ENCODE assay signal across 8 cellular contexts in the genomic region with DNA sequence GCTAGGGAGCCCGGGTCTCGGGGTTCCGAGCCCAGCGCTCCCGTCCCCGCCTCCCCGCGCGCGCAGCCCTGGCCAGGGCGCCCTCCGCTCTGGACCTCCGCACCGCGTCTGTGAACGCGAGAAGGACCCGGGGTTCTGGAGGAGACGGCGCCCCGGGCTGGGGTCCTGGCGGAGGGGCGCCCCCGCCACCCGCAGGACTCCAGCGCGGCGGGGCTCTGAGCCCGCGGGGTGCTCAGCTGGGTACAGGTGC. TPM values are rescaled to one million over a fixed set of nuclear protein-coding genes. Genes with fewer than 3 reads are reported as not detected.
A peak's percentile ranks its signal among the peaks of the same experiment; 100 is the strongest.
DNase-seq lines count a peak whose midpoint lies in the region; ATAC-seq and TF ChIP-seq lines count a peak whose summit lies in the region.

No MANE protein-coding gene starts in this region.

- H2AFZ ChIP-seq in neural progenitor cell (replicated peaks), result peak overlapping the region; percentile 92

- peaks cover 20% of the 10 kb centered on the region for H3K4me1 Mint-ChIP-seq in activated naive CD4-positive, alpha-beta T cell treated with anti-CD3 and anti-CD28 coated beads, Interleukin-2, amount 10 ng/mL, durations not matched to agents 7 days and 5 days
- H3K4me1 Mint-ChIP-seq in neural progenitor cell, result peaks cover 11% of the 10 kb centered on the region

- H3K36me3 Mint-ChIP-seq in activated naive CD4-positive, alpha-beta T cell treated with anti-CD3 and anti-CD28 coated beads, Interleukin-2, amount 50 U/mL, for 72 hours, result peaks cover 4 to 8% of the 10 kb centered on the region in 2 donors
- H3K36me3 Mint-ChIP-seq in activated naive CD4-positive, alpha-beta T cell treated with anti-CD3 and anti-CD28 coated beads, Interleukin-2, amount 10 ng/mL, durations not matched to agents 7 days and 5 days, result peaks cover 3% of the 10 kb centered on the region
- no peaks in the 10 kb centered on the region for H3K36me3 Mint-ChIP-seq in neural progenitor cell

- peak; percentile 45 to 57 for ATAC-seq in activated naive CD4-positive, alpha-beta T cell treated with anti-CD3 and anti-CD28 coated beads, Interleukin-2, amount 50 U/mL, for 72 hours
- peak; percentile 20 for ATAC-seq in HG03442 (IDR thresholded peaks at IDR 0.05; ENCODE audit: unreplicated experiment)

- no peaks in the 10 kb centered on the region for H3K79me2 ChIP-seq in neural progenitor cell (ENCODE audit: low read depth)

- CTCF ChIA-PET in activated naive CD4-positive, alpha-beta T cell treated with anti-CD3 and anti-CD28 coated beads, Interleukin-2, amount 10 ng/mL, durations not matched to agents 7 days and 5 days (lab: Charles Lee), result interaction anchor here (1.1 to 4.0 kb wide), 9 partner anchors 9 to 114 kb away, joined by 3 to 18 read pairs (median 6); no protein-coding TSS in a partner anchor

- H3K9ac ChIP-seq in neural progenitor cell, result no peak overlapping the region

- no peak for DNase-seq in activated naive CD4-positive, alpha-beta T cell treated with anti-CD3 and anti-CD28 coated beads, Interleukin-2, amount 50 U/mL, for 72 hours (ENCODE audit: low spot score in 2 of 2)
- no peak for DNase-seq in activated naive CD4-positive, alpha-beta T cell treated with anti-CD3 and anti-CD28 coated beads, Interleukin-2, amount 10 ng/mL, durations not matched to agents 7 days and 5 days
- DNase-seq in ecto neural progenitor cell (ENCODE audit: low spot score) (peak; percentile 62), neural progenitor cell (ENCODE audit: low spot score) (peak; percentile 60), NOMO-1 (lab: John Stamatoyannopoulos, UW; ENCODE audit: unreplicated experiment in 2 of 2) (no peak), UCSD-AML1 (lab: John Stamatoyannopoulos, UW; ENCODE audit: unreplicated experiment) (no peak), NCI-H2171 (lab: John Stamatoyannopoulos, UW) (no peak)

- H3K9me3 ChIP-seq in neural progenitor cell (ENCODE audit: low read depth), result no peaks in the 10 kb centered on the region

- H3K36me3 ChIP-seq in neural progenitor cell, result no peaks in the 10 kb centered on the region

- peaks cover 24% of the 10 kb centered on the region for H3F3A ChIP-seq in neural progenitor cell (ENCODE audit: low read depth)

- peak overlapping the region; percentile 81 for H3K4me3 ChIP-seq in neural progenitor cell

- peaks cover 0 to 3% of the 10 kb centered on the region in 2 donors for H3K9me3 Mint-ChIP-seq in activated naive CD4-positive, alpha-beta T cell treated with anti-CD3 and anti-CD28 coated beads, Interleukin-2, amount 50 U/mL, for 72 hours
- no peaks in the 10 kb centered on the region for H3K9me3 Mint-ChIP-seq in activated naive CD4-positive, alpha-beta T cell treated with anti-CD3 and anti-CD28 coated beads, Interleukin-2, amount 10 ng/mL, durations not matched to agents 7 days and 5 days
- H3K9me3 Mint-ChIP-seq in neural progenitor cell, result peaks cover 16% of the 10 kb centered on the region

- H3K4me1 ChIP-seq in neural progenitor cell, result peaks cover 14% of the 10 kb centered on the region

- H3K27me3 Mint-ChIP-seq in activated naive CD4-positive, alpha-beta T cell treated with anti-CD3 and anti-CD28 coated beads, Interleukin-2, amount 10 ng/mL, durations not matched to agents 7 days and 5 days, result peaks cover 62% of the 10 kb centered on the region
- peaks cover 52% of the 10 kb centered on the region for H3K27me3 Mint-ChIP-seq in neural progenitor cell (ENCODE audit: insufficient read depth, low read depth)

- H3K27ac ChIP-seq in neural progenitor cell, result no peak overlapping the region

- H3K27ac Mint-ChIP-seq in activated naive CD4-positive, alpha-beta T cell treated with anti-CD3 and anti-CD28 coated beads, Interleukin-2, amount 50 U/mL, for 72 hours, result no peak overlapping the region
- no peak overlapping the region for H3K27ac Mint-ChIP-seq in activated naive CD4-positive, alpha-beta T cell treated with anti-CD3 and anti-CD28 coated beads, Interleukin-2, amount 10 ng/mL, durations not matched to agents 7 days and 5 days
- no peak overlapping the region for H3K27ac Mint-ChIP-seq in neural progenitor cell

- peaks cover 6% of the 10 kb centered on the region for H4K20me1 ChIP-seq in neural progenitor cell (ENCODE audit: low read depth)

- H3K27me3 ChIP-seq in neural progenitor cell, result peaks cover 82% of the 10 kb centered on the region

- no peak for TF ChIP-seq CTCF in neural progenitor cell (IDR thresholded peaks at IDR 0.05)

- peak overlapping the region; percentile 92 for H3K4me2 ChIP-seq in neural progenitor cell

- no peak overlapping the region for H3K4me3 Mint-ChIP-seq in activated naive CD4-positive, alpha-beta T cell treated with anti-CD3 and anti-CD28 coated beads, Interleukin-2, amount 10 ng/mL, durations not matched to agents 7 days and 5 days
- no peak overlapping the region for H3K4me3 Mint-ChIP-seq in neural progenitor cell

RNA-seq across cellular contexts. Expression of gene TMOD1, which starts 0.4 kb away (rescaled TPM):
- total RNA-seq in activated naive CD4-positive, alpha-beta T cell treated with anti-CD3 and anti-CD28 coated beads, Interleukin-2, amount 50 U/mL, for 72 hours, result 1 to 10 TPM in 1 of 2 donors, under 1 TPM in 1; 0.96 to 1.5 TPM
- total RNA-seq in neural progenitor cell (ENCODE audit: low replicate concordance), result 0.15 TPM in 1 of 2 replicates, not detected in the other

Comparison
In these comparisons a context has a peak if more than half of its experiments do, and no peak if none do; other contexts are left out.
1. DNase-seq: peak in ecto neural progenitor cell (single experiment) and neural progenitor cell (single experiment); none in activated naive CD4-positive, alpha-beta T cell treated with anti-CD3 and anti-CD28 coated beads, Interleukin-2, amount 50 U/mL, for 72 hours (0 of 2), activated naive CD4-positive, alpha-beta T cell treated with anti-CD3 and anti-CD28 coated beads, Interleukin-2, amount 10 ng/mL, durations not matched to agents 7 days and 5 days (single experiment), NOMO-1 (0 of 2), UCSD-AML1 (single experiment) and NCI-H2171 (single experiment).